Comparison of ENCODE assay signal across 16 cellular contexts in genomic region chr10:34178196-34178595, GRCh38.
"Had no signal": no experiment of that assay in that cellular context is flagged by ENCODE, and none has a peak within 500 bp of the region (broad histone marks: within the 10 kb centered on the region; RNA-seq: fewer than 3 reads in every experiment).

No MANE protein-coding gene starts in this region.

- H3K27ac Mint-ChIP-seq: natural killer cell; stimulated activated memory B cell treated with anti-CD40 and anti-IgM and Interleukin-4, amounts not matched to agents 10 μg/mL and 1 μg/mL and 100 μg/mL, for 72 hours had no signal

- H3K27me3 ChIP-seq: foreskin keratinocyte, neutrophil, right lobe of liver, spleen, tibial nerve, upper lobe of right lung, vagina had no signal

- H3K4me1 Mint-ChIP-seq: natural killer cell; stimulated activated memory B cell treated with anti-CD40 and anti-IgM and Interleukin-4, amounts not matched to agents 10 μg/mL and 1 μg/mL and 100 μg/mL, for 72 hours had no signal

- H3K4me1 ChIP-seq: foreskin keratinocyte, psoas muscle, right lobe of liver, vagina had no signal

- H3K4me3 ChIP-seq: psoas muscle, right lobe of liver, spleen, tibial nerve, upper lobe of right lung, vagina had no signal

- H3K4me3 Mint-ChIP-seq: natural killer cell; stimulated activated memory B cell treated with anti-CD40 and anti-IgM and Interleukin-4, amounts not matched to agents 10 μg/mL and 1 μg/mL and 100 μg/mL, for 72 hours; stimulated activated naive CD8-positive, alpha-beta T cell treated with anti-CD3 and anti-CD28 coated beads, Interleukin-15, Interleukin-2, amounts not matched to agents 100 ng/mL and 50 ng/mL, for 24 hours had no signal

- DNase-seq: erythroblast; foreskin keratinocyte; kidney glomerular epithelial cell; natural killer cell; psoas muscle; right lobe of liver; spleen; stimulated activated CD4-positive, alpha-beta T cell treated with anti-CD3 and anti-CD28 coated beads, Interleukin-15, amount 100 ng/mL, for 24 hours; stimulated activated CD4-positive, alpha-beta T cell treated with anti-CD3 and anti-CD28 coated beads, Interleukin-1b, Interleukin-23, amount 100 ng/mL, for 48 hours; stimulated activated CD4-positive, alpha-beta T cell treated with anti-CD3 and anti-CD28 coated beads, Interleukin-4, amount 100 ng/mL, for 24 hours; upper lobe of right lung had no signal

- H3K36me3 ChIP-seq: neutrophil, right lobe of liver, spleen, tibial nerve, upper lobe of right lung, vagina had no signal

- H3K27me3 Mint-ChIP-seq: stimulated activated memory B cell treated with anti-CD40 and anti-IgM and Interleukin-4, amounts not matched to agents 10 μg/mL and 1 μg/mL and 100 μg/mL, for 72 hours had no signal

- H3K36me3 Mint-ChIP-seq: natural killer cell; stimulated activated memory B cell treated with anti-CD40 and anti-IgM and Interleukin-4, amounts not matched to agents 10 μg/mL and 1 μg/mL and 100 μg/mL, for 72 hours had no signal

- H3K27ac ChIP-seq: foreskin keratinocyte, neutrophil, psoas muscle, right lobe of liver, spleen, tibial nerve, upper lobe of right lung, vagina had no signal

- H3K9me3 ChIP-seq: neutrophil, psoas muscle, right lobe of liver, spleen, tibial nerve, upper lobe of right lung, vagina had no signal

- H3K9me3 Mint-ChIP-seq: natural killer cell; stimulated activated memory B cell treated with anti-CD40 and anti-IgM and Interleukin-4, amounts not matched to agents 10 μg/mL and 1 μg/mL and 100 μg/mL, for 72 hours; stimulated activated naive CD8-positive, alpha-beta T cell treated with anti-CD3 and anti-CD28 coated beads, Interleukin-15, Interleukin-2, amounts not matched to agents 100 ng/mL and 50 ng/mL, for 24 hours had no signal
